11 cellular contexts compared by ENCODE assay signal in genomic region chr12:7716391-7716790, GRCh38. TPM values are rescaled to one million over a fixed set of nuclear protein-coding genes. Genes with fewer than 3 reads are reported as not detected.
DNase-seq lines count a peak whose midpoint lies in the region; ATAC-seq, FAIRE-seq and TF ChIP-seq lines count a peak whose summit lies in the region.
"Had no signal": no experiment of that assay in that cellular context is flagged by ENCODE, and none has a peak within 500 bp of the region (broad histone marks: within the 10 kb centered on the region; RNA-seq: fewer than 3 reads in every experiment).

No MANE protein-coding gene starts in this region.

- DNase-seq in left ventricle myocardium superior = no peak
- DNase-seq in Right ventricle myocardium inferior (ENCODE audit: missing footprints) = no peak
- DNase-seq in NCI-H2171 (lab: John Stamatoyannopoulos, UW) = peak; percentile 49
- no peak for DNase-seq in epithelial cell of proximal tubule (ENCODE audit: low read depth)
- DNase-seq in urothelium cell line (ENCODE audit: low spot score) = peak; percentile 46
- DNase-seq in NCI-H1417 (lab: John Stamatoyannopoulos, UW) = no peak
- DNase-seq in activated CD4-positive, alpha-beta T cell treated with anti-CD3 and anti-CD28 coated beads, Interleukin-2, amount 50 U/mL, for 48 hours = no peak
- DNase-seq: activated CD4-positive, alpha-beta memory T cell treated with anti-CD3 and anti-CD28 coated beads, Interleukin-2, amount 10 ng/mL, durations not matched to agents 7 days and 5 days; stomach had no signal

- FAIRE-seq in urothelium cell line (lab: Jason Lieb, UNC) = peak; percentile 70

- no peak overlapping the region for H3K4me3 ChIP-seq in epithelial cell of proximal tubule (ENCODE audit: low read depth, low read length)
- H3K4me3 ChIP-seq: BLaER1, stomach had no signal

- peak; percentile 12 for TF ChIP-seq CTCF in epithelial cell of proximal tubule (conservative IDR thresholded peaks at IDR 0.05; ENCODE audit: low read depth, low read length)

- intact Hi-C loops in left ventricle myocardium superior (cut with micrococcal nuclease) = no loop called here
- intact Hi-C loops in Right ventricle myocardium inferior (cut with DNase I) = no loop called here

- peak; percentile 29 for ATAC-seq in left ventricle myocardium superior
- no peak for ATAC-seq in Right ventricle myocardium inferior
- no peak for ATAC-seq in HG03457 (IDR thresholded peaks at IDR 0.05; ENCODE audit: unreplicated experiment)

RNA-seq across cellular contexts. Expression of gene DPPA3, which starts 5.2 kb away (rescaled TPM):
- total RNA-seq in left ventricle myocardium superior (not detected), Right ventricle myocardium inferior (not detected), epithelial cell of proximal tubule (not detected in 2 replicates)
- total RNA-seq: activated CD4-positive, alpha-beta memory T cell treated with anti-CD3 and anti-CD28 coated beads, Interleukin-2, amount 10 ng/mL, durations not matched to agents 7 days and 5 days; stomach had no signal

RNA-seq across cellular contexts. Expression of gene GDF3, which starts 20.8 kb away (rescaled TPM):
- total RNA-seq in left ventricle myocardium superior = not detected
- not detected for total RNA-seq in Right ventricle myocardium inferior
- total RNA-seq in epithelial cell of proximal tubule = not detected in 2 replicates
- total RNA-seq: activated CD4-positive, alpha-beta memory T cell treated with anti-CD3 and anti-CD28 coated beads, Interleukin-2, amount 10 ng/mL, durations not matched to agents 7 days and 5 days; stomach had no signal

RNA-seq across cellular contexts. Expression of gene CLEC4C, which starts 30.8 kb away (rescaled TPM):
- not detected for total RNA-seq in left ventricle myocardium superior
- total RNA-seq in Right ventricle myocardium inferior = not detected
- total RNA-seq in epithelial cell of proximal tubule = not detected in 2 replicates
- total RNA-seq: activated CD4-positive, alpha-beta memory T cell treated with anti-CD3 and anti-CD28 coated beads, Interleukin-2, amount 10 ng/mL, durations not matched to agents 7 days and 5 days; stomach had no signal

RNA-seq across cellular contexts. Expression of gene NANOGNB, which starts 48.6 kb away (rescaled TPM):
- total RNA-seq in left ventricle myocardium superior = not detected
- not detected for total RNA-seq in Right ventricle myocardium inferior
- total RNA-seq in epithelial cell of proximal tubule = not detected in 2 replicates
- total RNA-seq: activated CD4-positive, alpha-beta memory T cell treated with anti-CD3 and anti-CD28 coated beads, Interleukin-2, amount 10 ng/mL, durations not matched to agents 7 days and 5 days; stomach had no signal

RNA-seq across cellular contexts. Expression of gene APOBEC1, which starts 50.7 kb away (rescaled TPM):
- total RNA-seq in left ventricle myocardium superior = not detected
- total RNA-seq in Right ventricle myocardium inferior = not detected
- not detected in 2 replicates for total RNA-seq in epithelial cell of proximal tubule
- total RNA-seq: activated CD4-positive, alpha-beta memory T cell treated with anti-CD3 and anti-CD28 coated beads, Interleukin-2, amount 10 ng/mL, durations not matched to agents 7 days and 5 days had no signal

Comparison
In these comparisons a context has a peak if more than half of its experiments do, and no peak if none do; other contexts are left out.
1. DNase-seq: peak in NCI-H2171 (single experiment) and urothelium cell line (single experiment); none in left ventricle myocardium superior (single experiment), Right ventricle myocardium inferior (single experiment), epithelial cell of proximal tubule (single experiment), NCI-H1417 (0 of 3) and activated CD4-positive, alpha-beta T cell treated with anti-CD3 and anti-CD28 coated beads, Interleukin-2, amount 50 U/mL, for 48 hours (0 of 2).